ENCODE assay signal across 8 cellular contexts in the genomic region with DNA sequence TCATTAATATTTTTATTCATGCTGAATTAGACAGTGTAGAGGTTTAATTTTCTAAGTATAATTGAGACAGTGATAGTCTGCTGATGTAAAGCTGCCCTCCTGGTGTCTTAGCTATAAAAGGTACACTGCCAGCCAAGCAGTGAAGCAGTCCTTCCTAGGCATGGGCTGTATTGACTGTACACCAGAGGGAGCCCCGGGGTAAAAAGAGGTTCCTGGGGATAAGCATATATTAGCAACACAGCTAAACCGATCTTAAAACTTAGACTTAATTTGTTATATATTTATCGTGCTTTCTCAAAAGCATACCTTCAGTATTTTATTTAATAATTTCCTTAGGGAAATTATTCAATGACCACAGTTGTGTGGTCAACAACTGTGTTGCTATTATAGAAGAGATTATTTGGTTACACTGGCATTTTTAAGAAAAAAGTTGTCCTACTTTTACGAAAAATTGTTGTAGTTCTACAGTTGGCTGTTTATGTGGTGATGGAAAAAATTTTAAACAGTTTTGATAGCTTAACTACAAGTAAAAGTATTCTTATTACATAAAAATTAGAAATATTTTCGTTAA.
A peak's percentile ranks its signal among the peaks of the same experiment; 100 is the strongest.
DNase-seq lines count a peak whose midpoint lies in the region; ATAC-seq, FAIRE-seq and TF ChIP-seq lines count a peak whose summit lies in the region.

No MANE protein-coding gene starts in this region.

- no peaks in the 10 kb centered on the region for H3K27me3 ChIP-seq in HL-60 (ENCODE audit: insufficient read depth, poor library complexity, severe bottlenecking)

- no peak for TF ChIP-seq POLR2A in GM12891 (IDR thresholded peaks at IDR 0.05; ENCODE audit: low read depth, low read length)

- H3K4me1 Mint-ChIP-seq in stimulated activated naive B cell treated with anti-CD40 and anti-IgM and Interleukin-4, amounts not matched to agents 10 μg/mL and 1 μg/mL and 100 μg/mL, for 72 hours, result no peaks in the 10 kb centered on the region

- peaks cover 22 to 32% of the 10 kb centered on the region in 2 donors for H3K36me3 Mint-ChIP-seq in stimulated activated naive B cell treated with anti-CD40 and anti-IgM and Interleukin-4, amounts not matched to agents 10 μg/mL and 1 μg/mL and 100 μg/mL, for 72 hours

- peak; percentile 80 to 83 for ATAC-seq in stimulated activated naive B cell treated with anti-CD40 and anti-IgM and Interleukin-4, amounts not matched to agents 10 μg/mL and 1 μg/mL and 100 μg/mL, for 72 hours (replicated peaks)
- ATAC-seq in HG02981 (IDR thresholded peaks at IDR 0.05; ENCODE audit: unreplicated experiment), result no peak

- H3K27me3 Mint-ChIP-seq in stimulated activated naive B cell treated with anti-CD40 and anti-IgM and Interleukin-4, amounts not matched to agents 10 μg/mL and 1 μg/mL and 100 μg/mL, for 72 hours, result no peaks in the 10 kb centered on the region

- no peak overlapping the region for H3K27ac ChIP-seq in HL-60 (replicated peaks)

- H3K9me3 Mint-ChIP-seq in stimulated activated naive B cell treated with anti-CD40 and anti-IgM and Interleukin-4, amounts not matched to agents 10 μg/mL and 1 μg/mL and 100 μg/mL, for 72 hours, result no peaks in the 10 kb centered on the region

- TF ChIP-seq CTCF in AG10803 (conservative IDR thresholded peaks at IDR 0.05; ENCODE audit: low read length), result peak; percentile 60
- TF ChIP-seq CTCF in HL-60 (IDR thresholded peaks at IDR 0.05; ENCODE audit: insufficient read depth, low read length), result peak; percentile 27
- peak; percentile 66 for TF ChIP-seq CTCF in foreskin fibroblast (IDR thresholded peaks at IDR 0.05; ENCODE audit: low read depth, low read length)

- FAIRE-seq in GM12891 (lab: Jason Lieb, UNC), result peak; percentile 51

- no peak overlapping the region for H3K4me3 Mint-ChIP-seq in stimulated activated naive B cell treated with anti-CD40 and anti-IgM and Interleukin-4, amounts not matched to agents 10 μg/mL and 1 μg/mL and 100 μg/mL, for 72 hours

- H3K4me3 ChIP-seq in AG10803 (ENCODE audit: low read length) (no peak overlapping the region), HL-60 (replicated peaks; ENCODE audit: insufficient read depth, low read length) (no peak overlapping the region), foreskin fibroblast (ENCODE audit: low read depth in 1 of 2, low read length in 2 of 2) (no peak overlapping the region)

- no peak overlapping the region for H3K27ac Mint-ChIP-seq in stimulated activated naive B cell treated with anti-CD40 and anti-IgM and Interleukin-4, amounts not matched to agents 10 μg/mL and 1 μg/mL and 100 μg/mL, for 72 hours

- DNase-seq in AG10803 (ENCODE audit: low read depth) (peak; percentile 42), GM12891 (ENCODE audit: insufficient read length, low spot score) (no peak), HL-60 (ENCODE audit: low read depth in 1 of 2, low spot score in 1 of 2) (peak in 1 of 2 experiments; percentile 36), UCSD-AML1 (lab: John Stamatoyannopoulos, UW; ENCODE audit: unreplicated experiment) (peak; percentile 13), foreskin fibroblast (peak in 1 of 2 donors; percentile 54), inferior parietal cortex (ENCODE audit: extremely low spot score) (no peak)
- DNase-seq in stimulated activated naive B cell treated with anti-CD40 and anti-IgM and Interleukin-4, amounts not matched to agents 10 μg/mL and 1 μg/mL and 100 μg/mL, for 72 hours, result no peak

TF ChIP-seq in GM12891, 5 proteins besides CTCF, POLR2A, EP300 and RAD21:
- TF ChIP-seq POU2F2 (IDR thresholded peaks at IDR 0.05; ENCODE audit: low read depth, low read length) (no peak), PAX5 (IDR thresholded peaks at IDR 0.05; ENCODE audit: insufficient read depth, low read length, severe bottlenecking) (no peak), SPI1 (IDR thresholded peaks at IDR 0.05; ENCODE audit: low read depth, low read length) (no peak), POLR2AphosphoS5 (IDR thresholded peaks at IDR 0.05; ENCODE audit: low read depth, low read length) (no peak), TAF1 (IDR thresholded peaks at IDR 0.05; ENCODE audit: low read depth, low read length) (no peak)

Comparison
In these comparisons a context has a peak if more than half of its experiments do, and no peak if none do; other contexts are left out.
1. DNase-seq: peak in AG10803 (single experiment) and UCSD-AML1 (single experiment); none in GM12891 (single experiment), stimulated activated naive B cell treated with anti-CD40 and anti-IgM and Interleukin-4, amounts not matched to agents 10 μg/mL and 1 μg/mL and 100 μg/mL, for 72 hours (single experiment) and inferior parietal cortex (single experiment).
2. Peak in every context shown above with its lines, with median percentiles within 50 percentile points of each other: CTCF ChIP-seq.